Comparison of ENCODE assay signal across 8 cellular contexts in genomic region chr1:117357833-117358603, GRCh38. TPM values are rescaled to one million over a fixed set of nuclear protein-coding genes. Genes with fewer than 3 reads are reported as not detected.
DNase-seq lines count a peak whose midpoint lies in the region; ATAC-seq and TF ChIP-seq lines count a peak whose summit lies in the region.
"Not testable (repeated sequence)": the region's sequence is repeated elsewhere in the genome, so short reads cannot be mapped to it uniquely, and the experiment has no call there.

No MANE protein-coding gene starts in this region.

- H3K4me3 ChIP-seq in Caco-2 (ENCODE audit: low read depth, low read length), result peak overlapping the region; percentile 26
- not testable (repeated sequence) for H3K4me3 ChIP-seq in HUES64 (ENCODE audit: low read length); endodermal cell (ENCODE audit: low read length); mucosa of descending colon
- H3K4me3 ChIP-seq in suprapubic skin, result peak overlapping the region; percentile 20

- POLR2A ChIA-PET in Caco-2 (lab: Charles Lee), result not testable (repeated sequence)
- POLR2A ChIA-PET in WTC11 (lab: Charles Lee), result interaction anchor here (1.1 kb wide), 1 partner anchor 9 kb away, joined by 3 read pairs; the partner anchor contains the start of gene MAN1A2

- TSS peak; percentile 38 for BruUV-seq in Caco-2 (replicated peaks; lab: Mats Ljungman, UMichigan)

- not testable (repeated sequence) for TF ChIP-seq CTCF in Caco-2 (IDR thresholded peaks at IDR 0.05; ENCODE audit: insufficient read depth in 1 of 2, low read depth in 1 of 2, low read length in 1 of 2, severe bottlenecking in 1 of 2, unreplicated experiment in 1 of 2); WTC11 (IDR thresholded peaks at IDR 0.05); endodermal cell (conservative IDR thresholded peaks at IDR 0.05); mucosa of descending colon (IDR thresholded peaks at IDR 0.05); suprapubic skin (IDR thresholded peaks at IDR 0.05)

- WGBS in HUES64, result 82% methylated on average over 24 of the region's 24 CpGs
- 91% methylated on average over 20 to 24 of the region's 24 CpGs for whole genome bisulfite sequencing in endodermal cell (ENCODE audit: insufficient coverage in 1 of 2, insufficient read length in 1 of 2), 2 experiments
- WGBS in suprapubic skin, result 81% methylated on average over 18 of the region's 24 CpGs

- DNase-seq in Caco-2 (peak; percentile 6 to 40), WTC11 (ENCODE audit: low spot score) (peak; percentile 42), mucosa of descending colon (peak in 2 of 3 donors; percentile 52 to 58)
- DNase-seq in activated T-cell treated with anti-CD3 and anti-CD28 coated beads, Interleukin-2, amount 50 U/mL, for 24 hours; endodermal cell; suprapubic skin (ENCODE audit: low spot score in 2 of 2): not testable (repeated sequence)

- not testable (repeated sequence) for H3K36me3 ChIP-seq in Caco-2 (ENCODE audit: control insufficient read depth, insufficient read depth, low read length); HUES64 (ENCODE audit: insufficient read depth, low read length); endodermal cell (ENCODE audit: control insufficient read depth, insufficient read depth, low read length); mucosa of descending colon (ENCODE audit: low read depth); suprapubic skin

- not testable (repeated sequence) for H3K27ac ChIP-seq in HUES64 (ENCODE audit: low read depth, low read length); endodermal cell (ENCODE audit: low read depth, low read length); suprapubic skin

- H3K4me1 Mint-ChIP-seq in Caco-2 (ENCODE audit: low read depth, unreplicated experiment); endodermal cell: not testable (repeated sequence)
- H3K4me1 Mint-ChIP-seq in WTC11, result peaks cover 18% of the 10 kb centered on the region
- H3K4me1 Mint-ChIP-seq in activated T-cell treated with anti-CD3 and anti-CD28 coated beads, Interleukin-2, amount 50 U/mL, for 24 hours (ENCODE audit: low read depth), result peaks cover 34% of the 10 kb centered on the region
- H3K4me1 Mint-ChIP-seq in activated naive CD8-positive, alpha-beta T cell (ENCODE audit: low read depth), result peaks cover 34% of the 10 kb centered on the region

- H3K27ac Mint-ChIP-seq in Caco-2 (ENCODE audit: unreplicated experiment) (peak overlapping the region; percentile 84), WTC11 (peak overlapping the region; percentile 96), endodermal cell (peak overlapping the region; percentile 76)
- not testable (repeated sequence) for H3K27ac Mint-ChIP-seq in activated T-cell treated with anti-CD3 and anti-CD28 coated beads, Interleukin-2, amount 50 U/mL, for 24 hours; activated naive CD8-positive, alpha-beta T cell

- not testable (repeated sequence) for H3K27me3 Mint-ChIP-seq in Caco-2 (ENCODE audit: insufficient read depth, unreplicated experiment); activated T-cell treated with anti-CD3 and anti-CD28 coated beads, Interleukin-2, amount 50 U/mL, for 24 hours; activated naive CD8-positive, alpha-beta T cell; endodermal cell (ENCODE audit: insufficient read depth)
- peaks cover 11% of the 10 kb centered on the region for H3K27me3 Mint-ChIP-seq in WTC11 (ENCODE audit: low read depth)

- TF ChIP-seq POLR2A in suprapubic skin (IDR thresholded peaks at IDR 0.05), result not testable (repeated sequence)

- ATAC-seq in WTC11, mucosa of descending colon: not testable (repeated sequence)

- TF ChIP-seq EP300 in suprapubic skin (IDR thresholded peaks at IDR 0.05), result not testable (repeated sequence)

- not testable (repeated sequence) for H3K9me3 ChIP-seq in Caco-2; HUES64 (ENCODE audit: insufficient read depth, low read depth, low read length); endodermal cell (ENCODE audit: control insufficient read depth, low read length); mucosa of descending colon; suprapubic skin

- not testable (repeated sequence) for H3K9me3 Mint-ChIP-seq in Caco-2 (ENCODE audit: unreplicated experiment); activated T-cell treated with anti-CD3 and anti-CD28 coated beads, Interleukin-2, amount 50 U/mL, for 24 hours; activated naive CD8-positive, alpha-beta T cell (ENCODE audit: low read depth)
- H3K9me3 Mint-ChIP-seq in WTC11 (peaks cover 13% of the 10 kb centered on the region), endodermal cell (peaks cover 17% of the 10 kb centered on the region)

- not testable (repeated sequence) for H3K27me3 ChIP-seq in Caco-2 (replicated peaks; ENCODE audit: control insufficient read depth, insufficient read depth, low read length); HUES64 (ENCODE audit: insufficient read depth, low read length); endodermal cell (ENCODE audit: control insufficient read depth, insufficient read depth, low read length, poor library complexity, severe bottlenecking); suprapubic skin

- CTCF ChIA-PET in Caco-2 (lab: Charles Lee), result not testable (repeated sequence)
- CTCF ChIA-PET in WTC11 (lab: Charles Lee), result interaction anchor here (0.8 to 1.5 kb wide), 2 partner anchors 16 to 400 kb away, joined by 3 to 4 read pairs; no protein-coding TSS in a partner anchor

- H3K4me3 Mint-ChIP-seq in Caco-2 (ENCODE audit: unreplicated experiment) (peak overlapping the region; percentile 71), WTC11 (peak overlapping the region; percentile 53)
- peak overlapping the region; percentile 58 for H3K4me3 Mint-ChIP-seq in activated T-cell treated with anti-CD3 and anti-CD28 coated beads, Interleukin-2, amount 50 U/mL, for 24 hours
- H3K4me3 Mint-ChIP-seq in activated naive CD8-positive, alpha-beta T cell, result peak overlapping the region; percentile 47
- H3K4me3 Mint-ChIP-seq in endodermal cell, result not testable (repeated sequence)

- intact Hi-C loops in Caco-2 (cut with micrococcal nuclease; ENCODE audit: unreplicated experiment); mucosa of descending colon (cut with DNase I, micrococcal nuclease): not testable (repeated sequence)

- not testable (repeated sequence) for H3K4me1 ChIP-seq in Caco-2; HUES64 (ENCODE audit: insufficient read depth, low read length); endodermal cell (ENCODE audit: control insufficient read depth, insufficient read depth, low read length); mucosa of descending colon (ENCODE audit: low read depth); suprapubic skin

- not testable (repeated sequence) for H3K36me3 Mint-ChIP-seq in Caco-2 (ENCODE audit: insufficient read depth, unreplicated experiment); WTC11; activated T-cell treated with anti-CD3 and anti-CD28 coated beads, Interleukin-2, amount 50 U/mL, for 24 hours (ENCODE audit: low read depth); activated naive CD8-positive, alpha-beta T cell; endodermal cell (ENCODE audit: low read depth)

- H3K9ac ChIP-seq in HUES64 (ENCODE audit: low read depth, low read length), result peak overlapping the region; percentile 24; the same call in 1 of the 2 replicates
- H3K9ac ChIP-seq in endodermal cell (ENCODE audit: extremely low read depth, low read length, poor library complexity, severe bottlenecking), result not testable (repeated sequence)

TF ChIP-seq in WTC11, 78 proteins besides CTCF, POLR2A, EP300 and RAD21:
- TF ChIP-seq FOXK1 (CRISPR knock-in tag; IDR thresholded peaks at IDR 0.05), result peak; percentile 22; the same call in 1 of the 2 replicates

RNA-seq across cellular contexts. Expression of gene MAN1A2, which starts 9.2 kb away (rescaled TPM):
- total RNA-seq in Caco-2 (2022), result 19.2 and 21.0 TPM in 2 replicates
- polyA plus RNA-seq in HUES64 (2013, experiment 1 of 2), result 10.3 TPM
- 13.4 TPM for polyA plus RNA-seq in HUES64 (2013, experiment 2 of 2)
- 14.9 to 19.9 TPM (median 16.0 TPM) in 3 replicates for total RNA-seq in WTC11 (2021)
- 10 to 100 TPM; 33.3 to 40.9 TPM for total RNA-seq in endodermal cell
- 25.3 TPM for polyA plus RNA-seq in endodermal cell (2013, experiment 1 of 2)
- polyA plus RNA-seq in endodermal cell (2013, experiment 2 of 2), result 20.8 TPM
- 10 to 100 TPM; 29.1 to 59.6 (median 32.4) TPM for total RNA-seq in mucosa of descending colon
- 10 to 100 TPM; 28.9 to 46.2 (median 35.0) TPM for total RNA-seq in suprapubic skin
